ENCODE assay signal across 11 cellular contexts in genomic region chr12:69527506-69528272, GRCh38. TPM values are rescaled to one million over a fixed set of nuclear protein-coding genes. Genes with fewer than 3 reads are reported as not detected.
DNase-seq lines count a peak whose midpoint lies in the region; ATAC-seq, FAIRE-seq and TF ChIP-seq lines count a peak whose summit lies in the region.
"Had no signal": no experiment of that assay in that cellular context is flagged by ENCODE, and none has a peak within 500 bp of the region (broad histone marks: within the 10 kb centered on the region; RNA-seq: fewer than 3 reads in every experiment).

No MANE protein-coding gene starts in this region.

- H3K79me1 ChIP-seq in mesendoderm (ENCODE audit: low read length), result peaks cover 16% of the 10 kb centered on the region

- no peak overlapping the region for H2AFZ ChIP-seq in astrocyte (ENCODE audit: low read depth, low read length)

- H3K36me3 ChIP-seq in heart left ventricle (peaks cover 0 to 21% (median 5%) of the 10 kb centered on the region in 9 donors), astrocyte (ENCODE audit: insufficient read depth, low read length) (peaks cover 3% of the 10 kb centered on the region), urinary bladder (ENCODE audit: insufficient read depth) (no peaks in the 10 kb centered on the region), mesendoderm (ENCODE audit: control insufficient read depth, insufficient read depth, low read length) (no peaks in the 10 kb centered on the region)
- H3K36me3 ChIP-seq: neutrophil had no signal

- no peak overlapping the region for H4K5ac ChIP-seq in mesendoderm (ENCODE audit: low read length)

- no peak overlapping the region for H3K23ac ChIP-seq in mesendoderm (ENCODE audit: low read length)

- TF ChIP-seq CTCF in heart left ventricle (IDR thresholded peaks at IDR 0.05) (no peak), astrocyte (IDR thresholded peaks at IDR 0.05; ENCODE audit: insufficient read depth, low read depth, low read length) (no peak)

- no peak overlapping the region for H4K8ac ChIP-seq in mesendoderm (ENCODE audit: low read depth, low read length)

- no peak for TF ChIP-seq POLR2A in heart left ventricle (IDR thresholded peaks at IDR 0.05)

- no peak overlapping the region for H3K4me3 Mint-ChIP-seq in astrocyte (ENCODE audit: unreplicated experiment)

- H3K27me3 Mint-ChIP-seq in astrocyte (ENCODE audit: low read depth, unreplicated experiment), result no peaks in the 10 kb centered on the region

- no peak overlapping the region for H3K4ac ChIP-seq in mesendoderm (ENCODE audit: low read depth, low read length)

- H3K18ac ChIP-seq in mesendoderm (ENCODE audit: low read length), result no peak overlapping the region

- no peak overlapping the region for H2BK120ac ChIP-seq in mesendoderm (ENCODE audit: low read depth, low read length)

- H2BK15ac ChIP-seq in mesendoderm (replicated peaks; ENCODE audit: low read depth), result no peak overlapping the region

- H3K79me2 ChIP-seq in astrocyte (ENCODE audit: insufficient read depth, low read length) (peaks cover 85% of the 10 kb centered on the region), mesendoderm (ENCODE audit: control insufficient read depth, insufficient read depth, low read length) (peaks cover 31% of the 10 kb centered on the region)

- DNase-seq in Right ventricle myocardium superior, result no peak
- no peak for DNase-seq in heart left ventricle
- peak; percentile 94 for DNase-seq in astrocyte (ENCODE audit: low read depth)
- DNase-seq in iris pigment epithelial cell (ENCODE audit: low read depth), result peak; percentile 93
- no peak for DNase-seq in mesendoderm
- no peak for DNase-seq in activated CD8-positive, alpha-beta memory T cell treated with anti-CD3 and anti-CD28 coated beads, Interleukin-2, amount 50 U/mL, for 4 hours
- DNase-seq: AML-193, MM.1S had no signal

- H3K9ac ChIP-seq in astrocyte (ENCODE audit: low read length), result peak overlapping the region; percentile 59
- H3K9ac ChIP-seq in mesendoderm (ENCODE audit: low read length), result no peak overlapping the region

- H3K4me1 Mint-ChIP-seq in astrocyte (ENCODE audit: low read depth, unreplicated experiment), result peaks cover 16% of the 10 kb centered on the region

- no peak overlapping the region for H3K4me3 ChIP-seq in heart left ventricle
- H3K4me3 ChIP-seq in astrocyte (ENCODE audit: insufficient read depth, low read depth, low read length), result no peak overlapping the region
- H3K4me3 ChIP-seq in urinary bladder (ENCODE audit: low read depth, low read length), result no peak overlapping the region
- no peak overlapping the region for H3K4me3 ChIP-seq in mesendoderm (ENCODE audit: low read length)

- peaks cover 32% of the 10 kb centered on the region for H4K20me1 ChIP-seq in astrocyte (ENCODE audit: insufficient read depth, low read length)

- no peak overlapping the region for H2AK5ac ChIP-seq in mesendoderm (ENCODE audit: low read length)

- H2BK5ac ChIP-seq in mesendoderm (ENCODE audit: low read length), result no peak overlapping the region

- H3K9me3 Mint-ChIP-seq in astrocyte (ENCODE audit: unreplicated experiment), result peaks cover 8% of the 10 kb centered on the region

- H3K27me3 ChIP-seq in heart left ventricle, result no peaks in the 10 kb centered on the region
- H3K27me3 ChIP-seq in astrocyte (ENCODE audit: insufficient read depth, low read length), result no peaks in the 10 kb centered on the region
- H3K27me3 ChIP-seq in mesendoderm (ENCODE audit: insufficient read depth, low read length, poor library complexity), result no peaks in the 10 kb centered on the region
- H3K27me3 ChIP-seq: neutrophil had no signal

- H3K4me2 ChIP-seq in astrocyte (ENCODE audit: low read length) (peak overlapping the region; percentile 59), mesendoderm (ENCODE audit: low read length) (no peak overlapping the region)

- H3K9me3 ChIP-seq in heart left ventricle, result peaks cover 0 to 13% (median 2%) of the 10 kb centered on the region in 12 donors
- H3K9me3 ChIP-seq in astrocyte (ENCODE audit: insufficient read depth, low read depth, low read length), result no peaks in the 10 kb centered on the region
- H3K9me3 ChIP-seq: neutrophil had no signal

- peak; percentile 82 for FAIRE-seq in astrocyte (lab: Jason Lieb, UNC)

- no peak overlapping the region for H3K56ac ChIP-seq in mesendoderm (ENCODE audit: low read length)

- peak overlapping the region; percentile 73 for H3K27ac Mint-ChIP-seq in astrocyte (ENCODE audit: unreplicated experiment)

- peaks cover 0 to 30% (median 10%) of the 10 kb centered on the region in 12 donors for H3K4me1 ChIP-seq in heart left ventricle
- H3K4me1 ChIP-seq in astrocyte (ENCODE audit: insufficient read depth, low read length), result peaks cover 33% of the 10 kb centered on the region
- no peaks in the 10 kb centered on the region for H3K4me1 ChIP-seq in urinary bladder (ENCODE audit: insufficient read depth)
- peaks cover 2% of the 10 kb centered on the region for H3K4me1 ChIP-seq in mesendoderm (ENCODE audit: control insufficient read depth, low read depth, low read length)

- peak overlapping the region in 2 of 12 donors; percentile 13 to 44 for H3K27ac ChIP-seq in heart left ventricle
- H3K27ac ChIP-seq in astrocyte (ENCODE audit: low read depth, low read length), result peak overlapping the region; percentile 77
- H3K27ac ChIP-seq in urinary bladder (ENCODE audit: low read depth), result peak overlapping the region; percentile 38
- no peak overlapping the region for H3K27ac ChIP-seq in mesendoderm (ENCODE audit: low read depth, low read length)
- H3K27ac ChIP-seq: neutrophil had no signal

- peaks cover 15% of the 10 kb centered on the region for H3K36me3 Mint-ChIP-seq in astrocyte (ENCODE audit: low read depth, unreplicated experiment)

- 82 to 87% (median 86%) methylated on average over 3 of the region's 3 CpGs for WGBS in heart left ventricle, 4 donors
- WGBS in urinary bladder, result 39% methylated on average over 3 of the region's 3 CpGs
- WGBS in mesendoderm (ENCODE audit: extremely low coverage, insufficient coverage, low lambda C conversion rate), result no CpG with 5 or more reads among the region's 3 CpGs

- intact Hi-C loops in Right ventricle myocardium superior (cut with DNase I), result loop anchor here (10.0 kb wide), 1 partner anchor 53 kb away; the partner anchor contains the start of gene FRS2
- intact Hi-C loops in heart left ventricle (cut with DNase I), result no loop called here

- ATAC-seq in Right ventricle myocardium superior (ENCODE audit: poor library complexity), result peak; percentile 12
- no peak for ATAC-seq in heart left ventricle
- no peak for ATAC-seq in HG03095 (IDR thresholded peaks at IDR 0.05; ENCODE audit: unreplicated experiment)

RNA-seq across cellular contexts. Expression of gene FRS2, which starts 57.5 kb away (rescaled TPM):
- total RNA-seq in Right ventricle myocardium superior (18.0 TPM), heart left ventricle (10 to 100 TPM; 14.8 to 33.9 (median 21.4) TPM), astrocyte (54.1 and 60.9 TPM in 2 replicates), urinary bladder (95.2 TPM)
- polyA plus RNA-seq in heart left ventricle (10 to 100 TPM in 1 of 2 donors, 1 to 10 TPM in 1; 2.6 to 10.6 TPM), urinary bladder (18.3 TPM)
- polyA plus RNA-seq in mesendoderm (2013, experiment 1 of 2), result 18.5 TPM
- polyA plus RNA-seq in mesendoderm (2013, experiment 2 of 2), result 18.4 TPM

RNA-seq across cellular contexts. Expression of gene CCT2, which starts 57.6 kb away (rescaled TPM):
- total RNA-seq in Right ventricle myocardium superior, result 84.8 TPM
- total RNA-seq in heart left ventricle, result 100 to 1,000 TPM in 4 of 9 donors, 10 to 100 TPM in 5; 63.2 to 168 (median 93.3) TPM
- 100 to 1,000 TPM in 1 of 2 donors, 10 to 100 TPM in 1; 59.7 to 342 TPM for polyA plus RNA-seq in heart left ventricle
- total RNA-seq in astrocyte, result 241 and 262 TPM in 2 replicates
- 206 TPM for total RNA-seq in urinary bladder
- polyA plus RNA-seq in urinary bladder, result 88.8 TPM
- 756 TPM for polyA plus RNA-seq in mesendoderm (2013, experiment 1 of 2)
- polyA plus RNA-seq in mesendoderm (2013, experiment 2 of 2), result 777 TPM

Comparison
In these comparisons a context has a peak if more than half of its experiments do, and no peak if none do; other contexts are left out.
1. DNase-seq: peak in astrocyte (single experiment) and iris pigment epithelial cell (single experiment); none in Right ventricle myocardium superior (single experiment), heart left ventricle (0 of 5), mesendoderm (single experiment) and activated CD8-positive, alpha-beta memory T cell treated with anti-CD3 and anti-CD28 coated beads, Interleukin-2, amount 50 U/mL, for 4 hours (single experiment).